ENCODE assay signal across 20 cellular contexts in the genomic region with DNA sequence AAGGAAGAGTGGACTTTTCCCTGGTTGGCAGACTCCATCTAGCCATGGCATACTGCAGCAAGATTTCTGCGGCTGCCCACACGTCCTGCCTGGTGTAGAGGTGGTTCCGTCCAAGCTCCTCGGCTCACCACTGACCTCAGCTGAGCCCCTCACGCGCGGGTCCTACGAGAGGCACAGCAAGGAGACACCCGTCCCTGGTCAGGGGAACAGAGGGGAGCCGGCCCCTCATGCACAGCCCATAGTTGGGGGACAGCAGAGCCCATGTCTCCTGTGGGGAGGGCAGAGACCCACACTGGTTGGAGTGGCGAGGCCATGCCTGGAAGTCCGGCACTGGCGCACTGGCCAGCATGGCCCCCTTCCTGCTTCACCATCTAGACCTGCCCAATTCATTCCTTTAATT.
DNase-seq lines count a peak whose midpoint lies in the region; ATAC-seq, FAIRE-seq and TF ChIP-seq lines count a peak whose summit lies in the region.
"Had no signal": no experiment of that assay in that cellular context is flagged by ENCODE, and none has a peak within 500 bp of the region (broad histone marks: within the 10 kb centered on the region; RNA-seq: fewer than 3 reads in every experiment).

No MANE protein-coding gene starts in this region.

- 0 out of 2 replicates have a peak overlapping the region, but pooled peaks have one; percentile 39 for H2BK12ac ChIP-seq in H1 (ENCODE audit: low read depth, low read length)

- H2AFZ ChIP-seq in H1 (ENCODE audit: low read length) (no peak overlapping the region), neural progenitor cell (replicated peaks) (no peak overlapping the region)

- POLR2A ChIA-PET in H1 (lab: Charles Lee; ENCODE audit: partially characterized antibody): interaction anchor here (0.9 kb wide), 2 partner anchors 8 to 12 kb away, joined by 3 to 5 read pairs; no protein-coding TSS in a partner anchor

- no peak overlapping the region for H3K4me3 Mint-ChIP-seq in activated T-cell treated with anti-CD3 and anti-CD28 coated beads, Interleukin-2, amount 50 U/mL, for 72 hours
- no peak overlapping the region for H3K4me3 Mint-ChIP-seq in neural progenitor cell
- H3K4me3 Mint-ChIP-seq: CD8-positive, alpha-beta memory T cell had no signal

- no peak overlapping the region for H3K4me2 ChIP-seq in H1 (ENCODE audit: insufficient read depth in 1 of 2, low read depth in 2 of 2, low read length in 2 of 2)
- no peak overlapping the region for H3K4me2 ChIP-seq in neural progenitor cell

- no peak overlapping the region for H4K8ac ChIP-seq in H1 (ENCODE audit: extremely low read depth, insufficient read depth, low read length)

- no peak overlapping the region for H2BK15ac ChIP-seq in H1 (ENCODE audit: low read length)

- H3K79me2 ChIP-seq in H1 (ENCODE audit: control insufficient read depth in 1 of 2, insufficient read depth in 2 of 2, low read length in 2 of 2) (no peaks in the 10 kb centered on the region), neural progenitor cell (ENCODE audit: low read depth) (no peaks in the 10 kb centered on the region)

- H3K27ac ChIP-seq in H1 (ENCODE audit: low read depth, low read length) (no peak overlapping the region), neural progenitor cell (no peak overlapping the region), thyroid gland (peak overlapping the region in 2 of 3 donors; percentile 92 to 97), aorta (ENCODE audit: low read depth in 1 of 2, low read length in 2 of 2) (no peak overlapping the region)
- H3K27ac ChIP-seq: 22Rv1 had no signal

- ATAC-seq in activated T-cell treated with anti-CD3 and anti-CD28 coated beads, Interleukin-2, amount 50 U/mL, for 72 hours (replicated peaks in 1 of 2): no peak
- no peak for ATAC-seq in aorta (ENCODE audit: low FRiP score)

- FAIRE-seq in H1 (lab: Jason Lieb, UNC): no peak
- FAIRE-seq: D721Med had no signal

- no peak for TF ChIP-seq EP300 in H1 (IDR thresholded peaks at IDR 0.05; ENCODE audit: borderline replicate concordance in 1 of 2, low read depth in 2 of 2, low read length in 2 of 2)

- H3K36me3 ChIP-seq in H1 (ENCODE audit: control insufficient read depth in 2 of 4, insufficient read depth in 4 of 4, low read length in 3 of 4): no peaks in the 10 kb centered on the region
- no peaks in the 10 kb centered on the region for H3K36me3 ChIP-seq in neural progenitor cell
- no peaks in the 10 kb centered on the region for H3K36me3 ChIP-seq in thyroid gland
- H3K36me3 ChIP-seq in aorta (ENCODE audit: control insufficient read depth in 1 of 2, insufficient read depth in 2 of 2, low read length in 1 of 2): no peaks in the 10 kb centered on the region
- H3K36me3 ChIP-seq: BE2C had no signal

- no peaks in the 10 kb centered on the region for H3K4me1 Mint-ChIP-seq in activated T-cell treated with anti-CD3 and anti-CD28 coated beads, Interleukin-2, amount 50 U/mL, for 72 hours (ENCODE audit: low read depth)
- no peaks in the 10 kb centered on the region for H3K4me1 Mint-ChIP-seq in neural progenitor cell
- H3K4me1 Mint-ChIP-seq: CD8-positive, alpha-beta memory T cell had no signal

- H3K27me3 Mint-ChIP-seq in activated T-cell treated with anti-CD3 and anti-CD28 coated beads, Interleukin-2, amount 50 U/mL, for 72 hours (ENCODE audit: low read depth): peaks cover 8% of the 10 kb centered on the region
- peaks cover 2% of the 10 kb centered on the region for H3K27me3 Mint-ChIP-seq in neural progenitor cell (ENCODE audit: insufficient read depth, low read depth)

- H3K23me2 ChIP-seq in H1 (ENCODE audit: low read depth, low read length): no peaks in the 10 kb centered on the region; the same call in 1 of the 2 replicates

- TF ChIP-seq POLR2A in H1 (IDR thresholded peaks at IDR 0.05; ENCODE audit: control extremely low read depth in 1 of 2, low read depth in 2 of 2, low read length in 2 of 2) (no peak), thyroid gland (IDR thresholded peaks at IDR 0.05) (no peak)

- no peaks in the 10 kb centered on the region for H3K36me3 Mint-ChIP-seq in activated T-cell treated with anti-CD3 and anti-CD28 coated beads, Interleukin-2, amount 50 U/mL, for 72 hours (ENCODE audit: insufficient read depth in 2 of 2)
- no peaks in the 10 kb centered on the region for H3K36me3 Mint-ChIP-seq in neural progenitor cell
- H3K36me3 Mint-ChIP-seq: CD8-positive, alpha-beta memory T cell had no signal

- no peak overlapping the region for H3K9ac ChIP-seq in H1 (replicated peaks in 1 of 4; ENCODE audit: extremely low read depth in 1 of 4, low read depth in 3 of 4, low read length in 3 of 4)
- H3K9ac ChIP-seq in neural progenitor cell: no peak overlapping the region

- H2BK120ac ChIP-seq in H1 (replicated peaks; ENCODE audit: low read depth, low read length): no peak overlapping the region

- H3K79me1 ChIP-seq in H1 (ENCODE audit: low read depth, low read length): no peaks in the 10 kb centered on the region

- 90% methylated on average over 13 of the region's 13 CpGs; no CpG with 5 or more reads in 1 of the 2 experiments for WGBS in H1 (ENCODE audit: extremely low coverage in 1 of 2, insufficient coverage in 1 of 2, insufficient read length in 1 of 2, insufficient replicate concordance in 2 of 2, low coverage in 1 of 2, low lambda C conversion rate in 2 of 2, missing lambda C conversion rate in 1 of 2), 2 experiments
- WGBS in thyroid gland, 2 donors: 98% methylated on average over 12 of the region's 13 CpGs
- 52 to 54% methylated on average over 13 of the region's 13 CpGs for WGBS in aorta, 2 donors

- H4K5ac ChIP-seq in H1 (ENCODE audit: insufficient read length, low read depth, low read length): no peak overlapping the region

- H3K27ac Mint-ChIP-seq in activated T-cell treated with anti-CD3 and anti-CD28 coated beads, Interleukin-2, amount 50 U/mL, for 72 hours: no peak overlapping the region
- H3K27ac Mint-ChIP-seq in neural progenitor cell: peak overlapping the region; percentile 83
- H3K27ac Mint-ChIP-seq: CD8-positive, alpha-beta memory T cell had no signal

- peak overlapping the region; percentile 36 for H3K56ac ChIP-seq in H1 (replicated peaks; ENCODE audit: insufficient read length, low read depth, low read length)

- H3K9me3 ChIP-seq in H1 (ENCODE audit: insufficient read depth in 2 of 2, low read depth in 1 of 2, low read length in 1 of 2) (no peaks in the 10 kb centered on the region), neural progenitor cell (ENCODE audit: low read depth) (no peaks in the 10 kb centered on the region), thyroid gland (no peaks in the 10 kb centered on the region), aorta (ENCODE audit: control insufficient read depth, low read length) (no peaks in the 10 kb centered on the region)
- H3K9me3 ChIP-seq: BE2C had no signal

- no peak overlapping the region for H2BK5ac ChIP-seq in H1 (ENCODE audit: low read depth, low read length)

- CTCF ChIA-PET in H1 (lab: Charles Lee; ENCODE audit: partially characterized antibody): interaction anchor here (1.0 to 1.6 kb wide), 4 partner anchors 9 to 99 kb away, joined by 3 to 5 read pairs (median 4); no protein-coding TSS in a partner anchor

- H3K23ac ChIP-seq in H1 (ENCODE audit: insufficient read length): no peak overlapping the region

- H3F3A ChIP-seq in neural progenitor cell (ENCODE audit: low read depth): no peaks in the 10 kb centered on the region

- intact Hi-C loops in thyroid gland (cut with DNase I) (no loop called here), aorta (cut with DNase I) (no loop called here)

- H4K20me1 ChIP-seq in H1 (replicated peaks in 1 of 2; ENCODE audit: control insufficient read depth in 1 of 2, insufficient read depth in 2 of 2, low read length in 2 of 2) (no peaks in the 10 kb centered on the region), neural progenitor cell (ENCODE audit: low read depth) (no peaks in the 10 kb centered on the region)

- H3K18ac ChIP-seq in H1 (ENCODE audit: extremely low read depth, low read length): no peak overlapping the region

- no peak overlapping the region for H3K14ac ChIP-seq in H1 (ENCODE audit: insufficient read length)

- TF ChIP-seq RAD21 in H1 (IDR thresholded peaks at IDR 0.05 in 1 of 2, conservative IDR thresholded peaks at IDR 0.05 in 1 of 2; ENCODE audit: low read depth in 2 of 2, low read length in 2 of 2): no peak

- no peak overlapping the region for H2AK5ac ChIP-seq in H1 (ENCODE audit: low read depth, low read length)

- peaks cover 0 to 12% (median 6%) of the 10 kb centered on the region in 4 experiments; a peak in 6 of 7 replicates for H3K4me1 ChIP-seq in H1 (replicated peaks in 1 of 4; ENCODE audit: control insufficient read depth in 3 of 4, insufficient read depth in 4 of 4, low read length in 3 of 4)
- H3K4me1 ChIP-seq in neural progenitor cell: no peaks in the 10 kb centered on the region
- peaks cover 32 to 54% of the 10 kb centered on the region in 2 donors for H3K4me1 ChIP-seq in thyroid gland
- no peaks in the 10 kb centered on the region for H3K4me1 ChIP-seq in aorta (ENCODE audit: control insufficient read depth in 1 of 2, insufficient read depth in 2 of 2, low read length in 2 of 2)
- H3K4me1 ChIP-seq: BE2C had no signal

- 0 out of 2 replicates have a peak overlapping the region, but pooled peaks have one; percentile 48 for H2BK20ac ChIP-seq in H1 (ENCODE audit: low read length)

- H3K4me3 ChIP-seq in H1 (ENCODE audit: extremely low read depth in 1 of 4, insufficient read depth in 2 of 4, low read depth in 3 of 4, low read length in 4 of 4) (no peak overlapping the region), neural progenitor cell (no peak overlapping the region), thyroid gland (replicated peaks in 1 of 3) (no peak overlapping the region), aorta (ENCODE audit: low read length in 2 of 2) (no peak overlapping the region)

- H4K91ac ChIP-seq in H1 (replicated peaks; ENCODE audit: insufficient read length, low read length): no peak overlapping the region

- H3K4ac ChIP-seq in H1 (replicated peaks; ENCODE audit: insufficient read length, low read depth, low read length): peak overlapping the region; percentile 39

- H3K9me3 Mint-ChIP-seq in activated T-cell treated with anti-CD3 and anti-CD28 coated beads, Interleukin-2, amount 50 U/mL, for 72 hours: no peaks in the 10 kb centered on the region
- H3K9me3 Mint-ChIP-seq in neural progenitor cell: no peaks in the 10 kb centered on the region

- H3K27me3 ChIP-seq in H1 (replicated peaks in 1 of 4; ENCODE audit: control insufficient read depth in 3 of 4, extremely low read depth in 1 of 4, insufficient read depth in 3 of 4, low read length in 3 of 4) (peaks cover 0 to 6% (median 1%) of the 10 kb centered on the region in 4 experiments; a peak in 1 of 7 replicates), neural progenitor cell (no peaks in the 10 kb centered on the region), thyroid gland (no peaks in the 10 kb centered on the region), aorta (ENCODE audit: control insufficient read depth in 1 of 2, insufficient read depth in 2 of 2, low read length in 1 of 2) (no peaks in the 10 kb centered on the region)
- H3K27me3 ChIP-seq: BE2C had no signal

- no peak for TF ChIP-seq CTCF in H1 (IDR thresholded peaks at IDR 0.05; ENCODE audit: control extremely low read depth in 1 of 3, insufficient read depth in 1 of 3, low read depth in 1 of 3, low read length in 3 of 3)
- TF ChIP-seq CTCF in neural progenitor cell (IDR thresholded peaks at IDR 0.05): no peak
- TF ChIP-seq CTCF in thyroid gland (IDR thresholded peaks at IDR 0.05): no peak

- DNase-seq in activated T-cell treated with anti-CD3 and anti-CD28 coated beads, Interleukin-2, amount 50 U/mL, for 1 hour: peak; percentile 6
- DNase-seq in activated T-cell treated with anti-CD3 and anti-CD28 coated beads, Interleukin-2, amount 50 U/mL, for 72 hours: no peak
- no peak for DNase-seq in H1 (ENCODE audit: low read depth in 1 of 2, low spot score in 2 of 2)
- no peak for DNase-seq in neural progenitor cell (ENCODE audit: low spot score)
- DNase-seq in thyroid gland: no peak
- no peak for DNase-seq in NCI-H2196 (lab: John Stamatoyannopoulos, UW; ENCODE audit: unreplicated experiment)
- DNase-seq in aorta: no peak
- DNase-seq in C1 segment of cervical spinal cord (lab: John Stamatoyannopoulos, UW): no peak
- DNase-seq: BE2C; CD8-positive, alpha-beta memory T cell; DMS79 treated with DMSO at 0.1 percent for 48 hours; HCEC 1CT; MV-4-11; NCI-H1417 treated with DMSO at 0.1 percent for 48 hours; NCI-H1930; NCI-H446; NK-92 treated with Interleukin-12 subunit alpha and Interleukin-12 subunit beta, amount 100 ng/mL, for 24 hours; SIG-M5 had no signal

Comparison
In these comparisons a context has a peak if more than half of its experiments do, and no peak if none do; other contexts are left out.
1. H3K27ac ChIP-seq: peak in thyroid gland (2 of 3); none in H1 (single experiment), neural progenitor cell (single experiment) and aorta (0 of 2).